8 cellular contexts compared by ENCODE assay signal in genomic region chr10:95374597-95375209, GRCh38.
A peak's percentile ranks its signal among the peaks of the same experiment; 100 is the strongest.
DNase-seq lines count a peak whose midpoint lies in the region; ATAC-seq and TF ChIP-seq lines count a peak whose summit lies in the region.

No MANE protein-coding gene starts in this region.

- peak in 8 of 10 experiments; percentile 2 to 27 (median 12) for DNase-seq in CD4-positive, alpha-beta T cell
- DNase-seq in NCI-H345 (lab: John Stamatoyannopoulos, UW) (peak; percentile 73), epidermal melanocyte (ENCODE audit: insufficient read length, low spot score) (peak; percentile 63), middle frontal gyrus (ENCODE audit: extremely low spot score, low spot score) (peak; percentile 75)
- peak; percentile 87 for DNase-seq in activated CD4-positive, alpha-beta T cell treated with anti-CD3 and anti-CD28 coated beads for 36 hours
- DNase-seq in stimulated activated naive CD8-positive, alpha-beta T cell treated with anti-CD3 and anti-CD28 coated beads, Interleukin-15, Interleukin-2, amounts not matched to agents 100 U/mL and 50 U/mL, for 24 hours, result peak; percentile 75

- CTCF ChIA-PET in CD4-positive, alpha-beta T cell (lab: Charles Lee), result interaction anchor here (1.4 to 5.1 kb wide), 2 partner anchors 11 to 12 kb away, joined by 5 to 21 read pairs; no protein-coding TSS in a partner anchor
- CTCF ChIA-PET in activated CD4-positive, alpha-beta T cell treated with anti-CD3 and anti-CD28 coated beads for 36 hours (lab: Charles Lee), result interaction anchor here (0.7 to 5.0 kb wide), 33 partner anchors 8 to 467 kb away, joined by 3 to 47 read pairs (median 5); no protein-coding TSS in a partner anchor

- intact Hi-C loops in CD4-positive, alpha-beta T cell (cut with DNase I, micrococcal nuclease), result no loop called here
- intact Hi-C loops in activated CD4-positive, alpha-beta T cell treated with anti-CD3 and anti-CD28 coated beads for 36 hours (cut with DNase I, micrococcal nuclease), result loop anchor here (1.0 to 10.0 kb wide), 4 partner anchors 56 to 470 kb away; no protein-coding TSS in a partner anchor

- H3K27me3 ChIP-seq in CD4-positive, alpha-beta T cell (ENCODE audit: control insufficient read depth, insufficient read depth, low read length), result no peaks in the 10 kb centered on the region

- no peaks in the 10 kb centered on the region for H3K4me1 Mint-ChIP-seq in CD4-positive, alpha-beta T cell (ENCODE audit: low read depth)
- no peaks in the 10 kb centered on the region for H3K4me1 Mint-ChIP-seq in activated CD4-positive, alpha-beta T cell treated with anti-CD3 and anti-CD28 coated beads for 36 hours

- no peaks in the 10 kb centered on the region for H3K36me3 Mint-ChIP-seq in CD4-positive, alpha-beta T cell (ENCODE audit: low read depth)
- H3K36me3 Mint-ChIP-seq in activated CD4-positive, alpha-beta T cell treated with anti-CD3 and anti-CD28 coated beads for 36 hours (ENCODE audit: low read depth), result no peaks in the 10 kb centered on the region

- H3K27ac ChIP-seq in CD4-positive, alpha-beta T cell (ENCODE audit: low read depth, low read length), result no peak overlapping the region

- no peaks in the 10 kb centered on the region for H3K9me3 ChIP-seq in CD4-positive, alpha-beta T cell (ENCODE audit: control insufficient read depth, low read length)

- POLR2A ChIA-PET in CD4-positive, alpha-beta T cell (lab: Charles Lee), result no interaction called here
- POLR2A ChIA-PET in activated CD4-positive, alpha-beta T cell treated with anti-CD3 and anti-CD28 coated beads for 36 hours (lab: Charles Lee), result no interaction called here

- no peak overlapping the region for H3K4me3 Mint-ChIP-seq in CD4-positive, alpha-beta T cell
- H3K4me3 Mint-ChIP-seq in activated CD4-positive, alpha-beta T cell treated with anti-CD3 and anti-CD28 coated beads for 36 hours, result no peak overlapping the region

- ATAC-seq in CD4-positive, alpha-beta T cell (ENCODE audit: poor library complexity), result no peak
- ATAC-seq in GM19023 (IDR thresholded peaks at IDR 0.05; ENCODE audit: unreplicated experiment) (peak; percentile 95), HG03280 (IDR thresholded peaks at IDR 0.05; ENCODE audit: unreplicated experiment) (peak; percentile 94)
- peak; percentile 99 for ATAC-seq in activated CD4-positive, alpha-beta T cell treated with anti-CD3 and anti-CD28 coated beads for 36 hours
- peak; percentile 86 for ATAC-seq in stimulated activated naive CD8-positive, alpha-beta T cell treated with anti-CD3 and anti-CD28 coated beads, Interleukin-15, Interleukin-2, amounts not matched to agents 100 U/mL and 50 U/mL, for 24 hours

- TF ChIP-seq CTCF in CD4-positive, alpha-beta T cell (IDR thresholded peaks at IDR 0.05), result peak; percentile 50

- no peak overlapping the region for H3K27ac Mint-ChIP-seq in CD4-positive, alpha-beta T cell
- H3K27ac Mint-ChIP-seq in activated CD4-positive, alpha-beta T cell treated with anti-CD3 and anti-CD28 coated beads for 36 hours, result no peak overlapping the region

- peaks cover 20% of the 10 kb centered on the region for H3K27me3 Mint-ChIP-seq in CD4-positive, alpha-beta T cell
- H3K27me3 Mint-ChIP-seq in activated CD4-positive, alpha-beta T cell treated with anti-CD3 and anti-CD28 coated beads for 36 hours, result peaks cover 13% of the 10 kb centered on the region

- no peaks in the 10 kb centered on the region for H3K9me3 Mint-ChIP-seq in CD4-positive, alpha-beta T cell
- no peaks in the 10 kb centered on the region for H3K9me3 Mint-ChIP-seq in activated CD4-positive, alpha-beta T cell treated with anti-CD3 and anti-CD28 coated beads for 36 hours (ENCODE audit: low read depth)

Comparison
In these comparisons a context has a peak if more than half of its experiments do, and no peak if none do; other contexts are left out.
1. DNase-seq: peak in every context shown above with its lines; median percentile 87 in activated CD4-positive, alpha-beta T cell treated with anti-CD3 and anti-CD28 coated beads for 36 hours; 75 in middle frontal gyrus; 75 in stimulated activated naive CD8-positive, alpha-beta T cell treated with anti-CD3 and anti-CD28 coated beads, Interleukin-15, Interleukin-2, amounts not matched to agents 100 U/mL and 50 U/mL, for 24 hours; 73 in NCI-H345; 63 in epidermal melanocyte; 12 in CD4-positive, alpha-beta T cell.
2. intact Hi-C loops: an anchor here in activated CD4-positive, alpha-beta T cell treated with anti-CD3 and anti-CD28 coated beads for 36 hours (1.0 to 10.0 kb wide); none called in CD4-positive, alpha-beta T cell.